Comparison of ENCODE assay signal across 19 cellular contexts in genomic region chr6:40909811-40910210, GRCh38.
DNase-seq lines count a peak whose midpoint lies in the region; ATAC-seq, FAIRE-seq and TF ChIP-seq lines count a peak whose summit lies in the region.
"Had no signal": no experiment of that assay in that cellular context is flagged by ENCODE, and none has a peak within 500 bp of the region (broad histone marks: within the 10 kb centered on the region; RNA-seq: fewer than 3 reads in every experiment).

No MANE protein-coding gene starts in this region.

- no peak for TF ChIP-seq EP300 in A549 (IDR thresholded peaks at IDR 0.05)

- DNase-seq in A549 (ENCODE audit: low read depth in 1 of 2, low spot score in 1 of 2) (no peak), DMS53 (lab: John Stamatoyannopoulos, UW) (peak; percentile 81), NCI-H510A (lab: John Stamatoyannopoulos, UW) (peak; percentile 24), RPMI8226 (no peak)
- no peak for DNase-seq in naive thymus-derived CD4-positive, alpha-beta T cell
- DNase-seq: CD8-positive, alpha-beta T cell; H9; KBM-7; MV-4-11; NCI-H1694; NCI-H2081 treated with DMSO at 0.1 percent for 48 hours; NCI-H446 treated with DMSO at 0.1 percent for 48 hours; SHP77 had no signal

- no peaks in the 10 kb centered on the region for H3K27me3 ChIP-seq in naive thymus-derived CD4-positive, alpha-beta T cell (ENCODE audit: control insufficient read depth in 2 of 2, insufficient read depth in 2 of 2, low read length in 2 of 2)

- TF ChIP-seq CTCF in A549 (IDR thresholded peaks at IDR 0.05) = no peak
- no peak for TF ChIP-seq CTCF in VCaP (conservative IDR thresholded peaks at IDR 0.05)

- H3K27ac ChIP-seq in A549 (peak overlapping the region; percentile 61 to 98; a peak in 4 of 6 replicates), VCaP (peak overlapping the region; percentile 9; the same call in 1 of the 2 replicates)
- H3K27ac ChIP-seq in naive thymus-derived CD4-positive, alpha-beta T cell (ENCODE audit: low read depth, low read length) = no peak overlapping the region
- H3K27ac ChIP-seq: C4-2B had no signal

- H3K36me3 ChIP-seq in naive thymus-derived CD4-positive, alpha-beta T cell (ENCODE audit: control insufficient read depth in 2 of 3, insufficient read depth in 3 of 3, low read length in 3 of 3) = no peaks in the 10 kb centered on the region

- no peak overlapping the region for H3K4me3 Mint-ChIP-seq in naive thymus-derived CD4-positive, alpha-beta T cell
- H3K4me3 Mint-ChIP-seq: B cell; CD8-positive, alpha-beta T cell; GM23338; H9 had no signal

- no peak overlapping the region for H3K27ac Mint-ChIP-seq in naive thymus-derived CD4-positive, alpha-beta T cell
- H3K27ac Mint-ChIP-seq: B cell; CD8-positive, alpha-beta T cell; GM23338; H9 had no signal

- H3K36me3 Mint-ChIP-seq in naive thymus-derived CD4-positive, alpha-beta T cell = no peaks in the 10 kb centered on the region
- H3K36me3 Mint-ChIP-seq: CD8-positive, alpha-beta T cell had no signal

- H3K27me3 Mint-ChIP-seq in naive thymus-derived CD4-positive, alpha-beta T cell = peaks cover 13 to 29% (median 14%) of the 10 kb centered on the region in 5 donors

- peaks cover 0 to 5% (median 0%) of the 10 kb centered on the region in 7 donors for H3K4me1 Mint-ChIP-seq in naive thymus-derived CD4-positive, alpha-beta T cell
- H3K4me1 Mint-ChIP-seq: B cell, H9 had no signal

- peaks cover 0 to 3% (median 0%) of the 10 kb centered on the region in 11 donors for H3K9me3 Mint-ChIP-seq in naive thymus-derived CD4-positive, alpha-beta T cell
- H3K9me3 Mint-ChIP-seq: CD8-positive, alpha-beta T cell; GM23338; H9 had no signal

- 88% methylated on average over 1 of the region's 1 CpG for WGBS in A549 (ENCODE audit: missing lambda C conversion rate)

- H3K9me3 ChIP-seq in A549 = no peaks in the 10 kb centered on the region
- H3K9me3 ChIP-seq in naive thymus-derived CD4-positive, alpha-beta T cell (ENCODE audit: control insufficient read depth in 2 of 3, low read length in 3 of 3) = no peaks in the 10 kb centered on the region

- no peak for TF ChIP-seq POLR2A in A549 (IDR thresholded peaks at IDR 0.05; ENCODE audit: low read length)

- H3K4me1 ChIP-seq in A549 = peaks cover 46% of the 10 kb centered on the region
- no peaks in the 10 kb centered on the region for H3K4me1 ChIP-seq in naive thymus-derived CD4-positive, alpha-beta T cell (ENCODE audit: control insufficient read depth in 2 of 2, insufficient read depth in 2 of 2, low read length in 2 of 2)

- FAIRE-seq in A549 (lab: Jason Lieb, UNC) = no peak
- FAIRE-seq: G401.6 had no signal

- no peak for TF ChIP-seq RAD21 in A549 (conservative IDR thresholded peaks at IDR 0.05 in 1 of 2, IDR thresholded peaks at IDR 0.05 in 1 of 2)

- POLR2A ChIA-PET in A549 (lab: Yijun Ruan, JAX) = no interaction called here
- POLR2A ChIA-PET in naive thymus-derived CD4-positive, alpha-beta T cell (lab: Charles Lee) = no interaction called here

- H3K4me3 ChIP-seq in A549 = no peak overlapping the region
- H3K4me3 ChIP-seq in naive thymus-derived CD4-positive, alpha-beta T cell (ENCODE audit: low read length) = no peak overlapping the region
- H3K4me3 ChIP-seq: GM23338 had no signal

- intact Hi-C loops in naive thymus-derived CD4-positive, alpha-beta T cell (cut with micrococcal nuclease) = loop anchor here in 1 of 2 donors (5.0 to 10.0 kb wide), 2 partner anchors 928 to 1045 kb away; no protein-coding TSS in a partner anchor

- H3K4me2 ChIP-seq in A549 = no peak overlapping the region
- H3K4me2 ChIP-seq: GM23338 had no signal

- CTCF ChIA-PET in A549 (lab: Yijun Ruan, JAX) = interaction anchor here (0.9 to 4.2 kb wide), 5 partner anchors 11 to 118 kb away, joined by 3 to 25 read pairs (median 7); no protein-coding TSS in a partner anchor
- CTCF ChIA-PET in naive thymus-derived CD4-positive, alpha-beta T cell (lab: Charles Lee) = no interaction called here

- ATAC-seq in A549 = no peak
- ATAC-seq in GM19324 (IDR thresholded peaks at IDR 0.05; ENCODE audit: low FRiP score, unreplicated experiment) = no peak
- ATAC-seq in naive thymus-derived CD4-positive, alpha-beta T cell = no peak
- ATAC-seq: CD8-positive, alpha-beta T cell; GM23338 had no signal

TF ChIP-seq in A549, 52 proteins besides CTCF, POLR2A, EP300 and RAD21:
- TF ChIP-seq FOSB (CRISPR knock-in tag; IDR thresholded peaks at IDR 0.05) (no peak), HOXA7 (CRISPR knock-in tag; IDR thresholded peaks at IDR 0.05) (no peak), PBX3 (IDR thresholded peaks at IDR 0.05) (no peak), CHD2 (IDR thresholded peaks at IDR 0.05; ENCODE audit: low read length, partially characterized antibody) (no peak), CBX2 (IDR thresholded peaks at IDR 0.05; ENCODE audit: borderline replicate concordance, low read depth) (no peak), CHD4 (IDR thresholded peaks at IDR 0.05; ENCODE audit: borderline replicate concordance) (no peak), MYC (IDR thresholded peaks at IDR 0.05; ENCODE audit: borderline replicate concordance, low read length) (no peak), ZC3H11A (IDR thresholded peaks at IDR 0.05) (no peak), TP53 (CRISPR knock-in tag; IDR thresholded peaks at IDR 0.05) (no peak), JUN (IDR thresholded peaks at IDR 0.05) (no peak)
- TF ChIP-seq, protein P1, sequence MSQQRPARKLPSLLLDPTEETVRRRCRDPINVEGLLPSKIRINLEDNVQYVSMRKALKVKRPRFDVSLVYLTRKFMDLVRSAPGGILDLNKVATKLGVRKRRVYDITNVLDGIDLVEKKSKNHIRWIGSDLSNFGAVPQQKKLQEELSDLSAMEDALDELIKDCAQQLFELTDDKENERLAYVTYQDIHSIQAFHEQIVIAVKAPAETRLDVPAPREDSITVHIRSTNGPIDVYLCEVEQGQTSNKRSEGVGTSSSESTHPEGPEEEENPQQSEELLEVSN (IDR thresholded peaks at IDR 0.05; ENCODE audit: borderline replicate concordance, low read depth) = no peak

Comparison
In these comparisons a context has a peak if more than half of its experiments do, and no peak if none do; other contexts are left out.
1. DNase-seq: peak in DMS53 (single experiment) and NCI-H510A (single experiment); none in A549 (0 of 2), RPMI8226 (single experiment) and naive thymus-derived CD4-positive, alpha-beta T cell (0 of 9).